ENCODE assay signal across 9 cellular contexts in the genomic region with DNA sequence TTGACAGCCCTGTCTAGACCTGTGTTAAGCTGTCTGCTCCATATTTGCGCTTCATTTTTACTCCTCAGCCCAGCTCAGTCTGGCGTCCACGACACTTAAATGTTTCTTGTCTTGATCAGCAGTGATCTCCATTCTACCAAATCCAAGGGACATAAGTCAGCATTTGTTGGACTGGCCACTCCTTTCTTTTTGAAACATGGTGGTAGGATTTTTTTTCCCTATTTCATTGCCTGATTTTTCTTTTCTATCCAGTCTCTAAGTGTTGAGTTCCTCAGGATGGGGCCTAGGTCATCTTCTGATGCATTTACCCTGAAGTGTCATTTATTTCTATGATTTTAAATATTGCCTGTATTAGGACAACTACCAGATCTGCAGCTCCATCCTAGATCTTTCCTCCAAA. TPM values are rescaled to one million over a fixed set of nuclear protein-coding genes. Genes with fewer than 3 reads are reported as not detected.
DNase-seq lines count a peak whose midpoint lies in the region.
"Had no signal": no experiment of that assay in that cellular context is flagged by ENCODE, and none has a peak within 500 bp of the region (broad histone marks: within the 10 kb centered on the region; RNA-seq: fewer than 3 reads in every experiment).

No MANE protein-coding gene starts in this region.

- H3K36me3 ChIP-seq in iPS-18a (ENCODE audit: control insufficient read depth, low read depth, low read length) (no peaks in the 10 kb centered on the region), stomach smooth muscle (ENCODE audit: control insufficient read depth in 2 of 2, insufficient read depth in 2 of 2, low read length in 2 of 2) (peaks cover 9 to 16% of the 10 kb centered on the region in 2 donors)

- peak overlapping the region; percentile 92 for H3K4me3 Mint-ChIP-seq in activated T-helper 2 cell treated with anti-CD3 and anti-CD28 coated beads, Interferon-gamma antibody, Interleukin-2, Interleukin-4, amounts not matched to agents 10 μg/mL and 5 μg/mL and 100 μg/mL, durations not matched to agents 14 hours and 24 hours and 36 hours (ENCODE audit: low read depth)

- H3K27me3 Mint-ChIP-seq in activated T-helper 2 cell treated with anti-CD3 and anti-CD28 coated beads, Interferon-gamma antibody, Interleukin-2, Interleukin-4, amounts not matched to agents 10 μg/mL and 5 μg/mL and 100 μg/mL, durations not matched to agents 14 hours and 24 hours and 36 hours (ENCODE audit: low read depth), result no peaks in the 10 kb centered on the region

- H3K27ac ChIP-seq in iPS-18a (ENCODE audit: low read length), result no peak overlapping the region
- H3K27ac ChIP-seq in stomach smooth muscle (ENCODE audit: low read length), result peak overlapping the region; percentile 85

- no peaks in the 10 kb centered on the region for H3K9me3 Mint-ChIP-seq in activated T-helper 2 cell treated with anti-CD3 and anti-CD28 coated beads, Interferon-gamma antibody, Interleukin-2, Interleukin-4, amounts not matched to agents 10 μg/mL and 5 μg/mL and 100 μg/mL, durations not matched to agents 14 hours and 24 hours and 36 hours

- H3K9me3 ChIP-seq in iPS-18a (ENCODE audit: control insufficient read depth, low read depth, low read length) (no peaks in the 10 kb centered on the region), stomach smooth muscle (ENCODE audit: control insufficient read depth in 2 of 2, low read length in 2 of 2) (no peaks in the 10 kb centered on the region)

- peak overlapping the region; percentile 91 for H3K27ac Mint-ChIP-seq in activated T-helper 2 cell treated with anti-CD3 and anti-CD28 coated beads, Interferon-gamma antibody, Interleukin-2, Interleukin-4, amounts not matched to agents 10 μg/mL and 5 μg/mL and 100 μg/mL, durations not matched to agents 14 hours and 24 hours and 36 hours

- peaks cover 16% of the 10 kb centered on the region for H3K4me1 Mint-ChIP-seq in activated T-helper 2 cell treated with anti-CD3 and anti-CD28 coated beads, Interferon-gamma antibody, Interleukin-2, Interleukin-4, amounts not matched to agents 10 μg/mL and 5 μg/mL and 100 μg/mL, durations not matched to agents 14 hours and 24 hours and 36 hours (ENCODE audit: low read depth)

- no peaks in the 10 kb centered on the region for H3K27me3 ChIP-seq in iPS-18a (ENCODE audit: control insufficient read depth, insufficient read depth, low read length)
- no peaks in the 10 kb centered on the region for H3K27me3 ChIP-seq in stomach smooth muscle (ENCODE audit: control insufficient read depth in 1 of 2, insufficient read depth in 2 of 2, low read length in 2 of 2)

- peak; percentile 35 for DNase-seq in NCI-H82 (lab: John Stamatoyannopoulos, UW)
- DNase-seq in NCI-H82 treated with DMSO at 0.1 percent for 48 hours (lab: John Stamatoyannopoulos, UW; ENCODE audit: unreplicated experiment), result no peak
- no peak for DNase-seq in activated T-helper 2 cell treated with anti-CD3 and anti-CD28 coated beads, Interferon-gamma antibody, Interleukin-2, Interleukin-4, amounts not matched to agents 10 μg/mL and 5 μg/mL and 100 μg/mL, durations not matched to agents 14 hours and 24 hours and 36 hours (ENCODE audit: low spot score)
- DNase-seq in SIG-M5 treated with dmso at 0.1 percent for 504 hours (lab: John Stamatoyannopoulos, UW; ENCODE audit: unreplicated experiment), result no peak
- DNase-seq in EL, result no peak
- no peak for DNase-seq in middle frontal gyrus (ENCODE audit: extremely low spot score, low spot score)
- DNase-seq: 8988T had no signal

- H3K36me3 Mint-ChIP-seq in activated T-helper 2 cell treated with anti-CD3 and anti-CD28 coated beads, Interferon-gamma antibody, Interleukin-2, Interleukin-4, amounts not matched to agents 10 μg/mL and 5 μg/mL and 100 μg/mL, durations not matched to agents 14 hours and 24 hours and 36 hours (ENCODE audit: low read depth), result peaks cover 18% of the 10 kb centered on the region

- intact Hi-C loops in activated T-helper 2 cell treated with anti-CD3 and anti-CD28 coated beads, Interferon-gamma antibody, Interleukin-2, Interleukin-4, amounts not matched to agents 10 μg/mL and 5 μg/mL and 100 μg/mL, durations not matched to agents 14 hours and 24 hours and 36 hours (cut with micrococcal nuclease), result loop anchor here (1.0 to 2.0 kb wide), 2 partner anchors 16 to 74 kb away; a partner anchor contains a TSS

- H3K9ac ChIP-seq in iPS-18a (ENCODE audit: low read length), result peak overlapping the region; percentile 78
- H3K9ac ChIP-seq in stomach smooth muscle (ENCODE audit: low read length in 2 of 2), result peak overlapping the region; percentile 14 to 65

- H3K4me1 ChIP-seq in iPS-18a (ENCODE audit: control insufficient read depth, low read depth, low read length) (no peaks in the 10 kb centered on the region), stomach smooth muscle (ENCODE audit: control insufficient read depth, insufficient read depth, low read length) (peaks cover 26% of the 10 kb centered on the region)

- H3K4me3 ChIP-seq in iPS-18a (ENCODE audit: low read length), result peak overlapping the region; percentile 92
- peak overlapping the region; percentile 87 to 93 for H3K4me3 ChIP-seq in stomach smooth muscle (ENCODE audit: low read length in 2 of 2)

RNA-seq across cellular contexts. Expression of a gene that starts 0.9 kb away (rescaled TPM):
- 112 and 115 TPM in 2 replicates for total RNA-seq in activated T-helper 2 cell treated with anti-CD3 and anti-CD28 coated beads, Interferon-gamma antibody, Interleukin-2, Interleukin-4, amounts not matched to agents 10 μg/mL and 5 μg/mL and 100 μg/mL, durations not matched to agents 14 hours and 24 hours and 36 hours

RNA-seq across cellular contexts. Expression of a gene that starts 1.4 kb away (rescaled TPM):
- total RNA-seq in activated T-helper 2 cell treated with anti-CD3 and anti-CD28 coated beads, Interferon-gamma antibody, Interleukin-2, Interleukin-4, amounts not matched to agents 10 μg/mL and 5 μg/mL and 100 μg/mL, durations not matched to agents 14 hours and 24 hours and 36 hours, result 77.2 and 81.8 TPM in 2 replicates

RNA-seq across cellular contexts. Expression of a gene that starts 16.5 kb away (rescaled TPM):
- total RNA-seq in activated T-helper 2 cell treated with anti-CD3 and anti-CD28 coated beads, Interferon-gamma antibody, Interleukin-2, Interleukin-4, amounts not matched to agents 10 μg/mL and 5 μg/mL and 100 μg/mL, durations not matched to agents 14 hours and 24 hours and 36 hours, result 3.8 and 8.7 TPM in 2 replicates

RNA-seq across cellular contexts. Expression of a gene that starts 20.9 kb away (rescaled TPM):
- total RNA-seq in activated T-helper 2 cell treated with anti-CD3 and anti-CD28 coated beads, Interferon-gamma antibody, Interleukin-2, Interleukin-4, amounts not matched to agents 10 μg/mL and 5 μg/mL and 100 μg/mL, durations not matched to agents 14 hours and 24 hours and 36 hours, result 35.9 and 36.9 TPM in 2 replicates

RNA-seq across cellular contexts. Expression of a gene that starts 22.2 kb away (rescaled TPM):
- 0.25 TPM in 1 of 2 replicates, not detected in the other for total RNA-seq in activated T-helper 2 cell treated with anti-CD3 and anti-CD28 coated beads, Interferon-gamma antibody, Interleukin-2, Interleukin-4, amounts not matched to agents 10 μg/mL and 5 μg/mL and 100 μg/mL, durations not matched to agents 14 hours and 24 hours and 36 hours
